Comparison of ENCODE assay signal across 26 cellular contexts in genomic region chr3:77171026-77171425, GRCh38.
"Had no signal": no experiment of that assay in that cellular context is flagged by ENCODE, and none has a peak within 500 bp of the region (broad histone marks: within the 10 kb centered on the region; RNA-seq: fewer than 3 reads in every experiment).

No MANE protein-coding gene starts in this region.

- H3K4me1 Mint-ChIP-seq: activated CD4-positive, alpha-beta T cell treated with anti-CD3 and anti-CD28 coated beads, Interleukin-2, amount 10 ng/mL, durations not matched to agents 24 days and 14 days; activated CD8-positive, alpha-beta memory T cell treated with anti-CD3 and anti-CD28 coated beads, Interleukin-2, amount 10 ng/mL, durations not matched to agents 7 days and 5 days; activated naive CD4-positive, alpha-beta T cell treated with anti-CD3 and anti-CD28 coated beads, Interleukin-2, amount 50 U/mL, for 24 hours had no signal

- ATAC-seq: activated CD8-positive, alpha-beta memory T cell treated with anti-CD3 and anti-CD28 coated beads, Interleukin-2, amount 10 ng/mL, durations not matched to agents 7 days and 5 days; PC-3; WTC11 had no signal

- H3K27ac Mint-ChIP-seq: activated CD4-positive, alpha-beta T cell treated with anti-CD3 and anti-CD28 coated beads, Interleukin-2, amount 10 ng/mL, durations not matched to agents 24 days and 14 days; activated CD8-positive, alpha-beta memory T cell treated with anti-CD3 and anti-CD28 coated beads, Interleukin-2, amount 10 ng/mL, durations not matched to agents 7 days and 5 days; activated naive CD4-positive, alpha-beta T cell treated with anti-CD3 and anti-CD28 coated beads, Interleukin-2, amount 50 U/mL, for 24 hours; activated T-cell treated with anti-CD3 and anti-CD28 coated beads, Interleukin-2, amount 50 U/mL, for 24 hours; activated T-helper 1 cell treated with anti-CD3 and anti-CD28 coated beads, Interleukin-12 subunit alpha, Interleukin-12 subunit beta, Interleukin-2, Interleukin-4 antibody, amounts not matched to agents 30 ng/mL and 10 ng/mL and 1 ng/mL, durations not matched to agents 14 hours and 24 hours and 36 hours; WTC11 had no signal

- H3K4me1 ChIP-seq: SJSA1 had no signal

- H3K4me3 ChIP-seq: SJSA1 had no signal

- H3K9me3 Mint-ChIP-seq: activated CD4-positive, alpha-beta T cell treated with anti-CD3 and anti-CD28 coated beads, Interleukin-2, amount 10 ng/mL, durations not matched to agents 24 days and 14 days; activated T-helper 1 cell treated with anti-CD3 and anti-CD28 coated beads, Interleukin-12 subunit alpha, Interleukin-12 subunit beta, Interleukin-2, Interleukin-4 antibody, amounts not matched to agents 30 ng/mL and 10 ng/mL and 1 ng/mL, durations not matched to agents 14 hours and 24 hours and 36 hours had no signal

- H3K36me3 ChIP-seq: SJSA1 had no signal

- DNase-seq: activated CD4-positive, alpha-beta T cell treated with anti-CD3 and anti-CD28 coated beads for 1 hour; activated CD4-positive, alpha-beta T cell treated with anti-CD3 and anti-CD28 coated beads, Interleukin-2, amount 10 ng/mL, durations not matched to agents 24 days and 14 days; activated CD4-positive, alpha-beta T cell treated with anti-CD3 and anti-CD28 coated beads, Interleukin-2, amount 50 U/mL, for 48 hours; activated CD8-positive, alpha-beta memory T cell treated with anti-CD3 and anti-CD28 coated beads, Interleukin-2, amount 10 ng/mL, durations not matched to agents 7 days and 5 days; activated effector memory CD4-positive, alpha-beta T cell treated with Interleukin-2 at 50 U/mL for 16 hours; activated naive CD4-positive, alpha-beta T cell; activated T-cell treated with anti-CD3 and anti-CD28 coated beads, Interleukin-2, amount 50 U/mL, for 24 hours; aorta; central memory CD4-positive, alpha-beta T cell; Kasumi-1; KBM-7; NCI-H1048; NCI-H146; NCI-H187 treated with DMSO at 0.1 percent for 48 hours; NCI-H2081 treated with DMSO at 0.1 percent for 48 hours; NCI-H2171 treated with DMSO at 0.1 percent for 48 hours; NCI-H510A treated with DMSO at 0.1 percent for 48 hours; NCI-H69; NK-92 treated with Interleukin-12 subunit alpha and Interleukin-12 subunit beta, amount 100 ng/mL, for 24 hours; PC-3; SHP77; T-helper 1 cell had no signal

- H3K36me3 Mint-ChIP-seq: activated CD8-positive, alpha-beta memory T cell treated with anti-CD3 and anti-CD28 coated beads, Interleukin-2, amount 10 ng/mL, durations not matched to agents 7 days and 5 days; activated naive CD4-positive, alpha-beta T cell treated with anti-CD3 and anti-CD28 coated beads, Interleukin-2, amount 50 U/mL, for 24 hours; WTC11 had no signal

- H3K27me3 Mint-ChIP-seq: activated CD4-positive, alpha-beta T cell treated with anti-CD3 and anti-CD28 coated beads, Interleukin-2, amount 10 ng/mL, durations not matched to agents 24 days and 14 days; activated CD8-positive, alpha-beta memory T cell treated with anti-CD3 and anti-CD28 coated beads, Interleukin-2, amount 10 ng/mL, durations not matched to agents 7 days and 5 days; activated naive CD4-positive, alpha-beta T cell treated with anti-CD3 and anti-CD28 coated beads, Interleukin-2, amount 50 U/mL, for 24 hours; activated T-cell treated with anti-CD3 and anti-CD28 coated beads, Interleukin-2, amount 50 U/mL, for 24 hours had no signal

- H3K27ac ChIP-seq: SJSA1 had no signal

- H3K4me3 Mint-ChIP-seq: activated CD4-positive, alpha-beta T cell treated with anti-CD3 and anti-CD28 coated beads, Interleukin-2, amount 10 ng/mL, durations not matched to agents 24 days and 14 days; activated CD8-positive, alpha-beta memory T cell treated with anti-CD3 and anti-CD28 coated beads, Interleukin-2, amount 10 ng/mL, durations not matched to agents 7 days and 5 days; activated naive CD4-positive, alpha-beta T cell treated with anti-CD3 and anti-CD28 coated beads, Interleukin-2, amount 50 U/mL, for 24 hours; activated T-cell treated with anti-CD3 and anti-CD28 coated beads, Interleukin-2, amount 50 U/mL, for 24 hours; activated T-helper 1 cell treated with anti-CD3 and anti-CD28 coated beads, Interleukin-12 subunit alpha, Interleukin-12 subunit beta, Interleukin-2, Interleukin-4 antibody, amounts not matched to agents 30 ng/mL and 10 ng/mL and 1 ng/mL, durations not matched to agents 14 hours and 24 hours and 36 hours; WTC11 had no signal

- H3K27me3 ChIP-seq: SJSA1 had no signal

- H3K9me3 ChIP-seq: SJSA1 had no signal
